Comparison of ENCODE assay signal across 8 cellular contexts in genomic region chr3:101065962-101066361, GRCh38.
DNase-seq lines count a peak whose midpoint lies in the region; ATAC-seq and TF ChIP-seq lines count a peak whose summit lies in the region.
"Had no signal": no experiment of that assay in that cellular context is flagged by ENCODE, and none has a peak within 500 bp of the region (broad histone marks: within the 10 kb centered on the region; RNA-seq: fewer than 3 reads in every experiment).

No MANE protein-coding gene starts in this region.

- no peaks in the 10 kb centered on the region for H3K27me3 ChIP-seq in brain microvascular endothelial cell (replicated peaks)
- H3K27me3 ChIP-seq in right cardiac atrium (ENCODE audit: control insufficient read depth, insufficient read depth): no peaks in the 10 kb centered on the region
- H3K27me3 ChIP-seq in tibial nerve: no peaks in the 10 kb centered on the region
- no peaks in the 10 kb centered on the region for H3K27me3 ChIP-seq in A673 (replicated peaks; ENCODE audit: insufficient read depth, low read depth, low read length, poor library complexity)

- intact Hi-C loops in right cardiac atrium (cut with DNase I) (loop anchor here in 1 of 4 donors (10.0 kb wide), 1 partner anchor 129 kb away; no protein-coding TSS in a partner anchor), A673 (cut with micrococcal nuclease; ENCODE audit: unreplicated experiment) (loop anchor here (10.0 kb wide), 1 partner anchor 319 kb away; no protein-coding TSS in a partner anchor)

- DNase-seq in HS-27A (ENCODE audit: low read depth) (peak; percentile 71), brain microvascular endothelial cell (peak; percentile 78), right cardiac atrium (no peak), tibial nerve (ENCODE audit: low spot score in 2 of 2) (no peak), occipital lobe (lab: John Stamatoyannopoulos, UW) (no peak), A673 (ENCODE audit: low spot score) (no peak), NCI-H2107 (lab: John Stamatoyannopoulos, UW) (no peak)
- DNase-seq: activated naive CD8-positive, alpha-beta T cell treated with anti-CD3 and anti-CD28 coated beads, Interleukin-2, amount 50 U/mL, for 24 hours had no signal

- BruUV-seq in A673 (replicated peaks; lab: Mats Ljungman, UMichigan): no TSS peak

- in situ Hi-C loops in brain microvascular endothelial cell (cut with HindIII; ENCODE audit: low pct_ligation_motif_present, low sequenced_read_pairs): no loop called here

- 72% methylated on average over 3 of the region's 3 CpGs for WGBS in right cardiac atrium
- 52 to 55% methylated on average over 3 of the region's 3 CpGs for WGBS in tibial nerve, 2 donors

- peak; percentile 68 to 69 for ATAC-seq in right cardiac atrium
- ATAC-seq: activated naive CD8-positive, alpha-beta T cell treated with anti-CD3 and anti-CD28 coated beads, Interleukin-2, amount 50 U/mL, for 24 hours had no signal

- TF ChIP-seq POLR2A in tibial nerve (IDR thresholded peaks at IDR 0.05): no peak

- CTCF ChIA-PET in A673 (lab: Charles Lee): no interaction called here

- no peak overlapping the region for H3K4me3 ChIP-seq in brain microvascular endothelial cell (ENCODE audit: low read depth, low read length)
- H3K4me3 ChIP-seq in right cardiac atrium (ENCODE audit: low read length): no peak overlapping the region
- H3K4me3 ChIP-seq in tibial nerve: no peak overlapping the region
- H3K4me3 ChIP-seq in A673 (ENCODE audit: low read depth, low read length, poor library complexity, severe bottlenecking): no peak overlapping the region

- TF ChIP-seq EP300 in tibial nerve (IDR thresholded peaks at IDR 0.05): no peak

- H3K4me1 ChIP-seq in right cardiac atrium (ENCODE audit: control insufficient read depth, insufficient read depth, low read length) (no peaks in the 10 kb centered on the region), tibial nerve (peaks cover 0 to 43% (median 0%) of the 10 kb centered on the region in 4 donors), A673 (ENCODE audit: insufficient read depth, low read length, poor library complexity, severe bottlenecking) (no peaks in the 10 kb centered on the region)

- POLR2A ChIA-PET in A673 (lab: Charles Lee; ENCODE audit: low non-redundant PET): no interaction called here

- TF ChIP-seq CTCF in brain microvascular endothelial cell (IDR thresholded peaks at IDR 0.05; ENCODE audit: low read depth, low read length, missing control alignments) (no peak), tibial nerve (IDR thresholded peaks at IDR 0.05) (no peak), A673 (conservative IDR thresholded peaks at IDR 0.05; ENCODE audit: low read depth, low read length) (no peak)

- H3K9me3 ChIP-seq in right cardiac atrium (ENCODE audit: control insufficient read depth, low read length) (no peaks in the 10 kb centered on the region), tibial nerve (peaks cover 0 to 6% (median 0%) of the 10 kb centered on the region in 4 donors), A673 (ENCODE audit: low read depth, low read length, poor library complexity, severe bottlenecking) (no peaks in the 10 kb centered on the region)

- H3K36me3 ChIP-seq in brain microvascular endothelial cell (replicated peaks) (no peaks in the 10 kb centered on the region), tibial nerve (no peaks in the 10 kb centered on the region), A673 (ENCODE audit: insufficient read depth, low read length, poor library complexity, severe bottlenecking) (no peaks in the 10 kb centered on the region)

- H3K27ac ChIP-seq in brain microvascular endothelial cell: peak overlapping the region; percentile 91
- no peak overlapping the region for H3K27ac ChIP-seq in right cardiac atrium (ENCODE audit: low read length)
- peak overlapping the region in 3 of 4 donors; percentile 4 to 57 (median 56) for H3K27ac ChIP-seq in tibial nerve
- H3K27ac ChIP-seq in A673 (ENCODE audit: low read depth, low read length, poor library complexity, severe bottlenecking): no peak overlapping the region

Comparison
In these comparisons a context has a peak if more than half of its experiments do, and no peak if none do; other contexts are left out.
1. DNase-seq: peak in HS-27A (single experiment) and brain microvascular endothelial cell (single experiment); none in right cardiac atrium (0 of 3), tibial nerve (0 of 2), occipital lobe (single experiment), A673 (single experiment) and NCI-H2107 (single experiment).
2. H3K27ac ChIP-seq: peak in brain microvascular endothelial cell (single experiment) and tibial nerve (3 of 4); none in right cardiac atrium (single experiment) and A673 (single experiment).